14 cellular contexts compared by ENCODE assay signal in the genomic region with DNA sequence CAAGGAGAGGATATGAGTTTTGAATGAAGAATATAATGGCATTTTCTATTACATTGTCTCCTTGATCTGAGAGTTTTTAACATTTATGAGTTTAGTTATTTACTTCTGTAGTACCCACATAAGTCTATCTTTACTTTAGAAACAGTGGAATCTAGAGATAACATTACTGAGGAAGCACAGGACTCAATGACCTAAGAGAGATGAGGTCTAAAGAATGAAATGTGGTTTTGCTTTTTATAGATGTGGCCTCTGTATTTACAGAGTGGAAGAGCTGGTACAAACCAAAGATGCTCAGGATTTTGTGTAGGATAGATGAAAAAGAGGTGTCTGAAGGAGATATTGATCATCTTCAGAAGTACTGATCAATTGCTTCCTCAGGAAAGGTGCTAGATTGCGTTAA.
"Had no signal": no experiment of that assay in that cellular context is flagged by ENCODE, and none has a peak within 500 bp of the region (broad histone marks: within the 10 kb centered on the region; RNA-seq: fewer than 3 reads in every experiment).

No MANE protein-coding gene starts in this region.

- H3K27me3 ChIP-seq: esophagus muscularis mucosa, left lung, suprapubic skin, upper lobe of left lung had no signal

- DNase-seq: activated effector memory CD4-positive, alpha-beta T cell treated with anti-CD3 and anti-CD28 coated beads, Interleukin-2, amount 50 U/mL, for 16 hours; activated T-cell treated with anti-CD3 and anti-CD28 coated beads, Interleukin-2, amount 50 U/mL, for 1 hour; foreskin melanocyte; head of caudate nucleus; islet precursor cell; left lung; stimulated activated CD4-positive, alpha-beta T cell treated with anti-CD3 and anti-CD28 coated beads, Interleukin-4, amount 100 ng/mL, for 1 hour; stimulated activated CD8-positive, alpha-beta memory T cell treated with anti-CD3 and anti-CD28 coated beads, Interleukin-4, amount 100 ng/mL, for 48 hours; stimulated activated naive CD8-positive, alpha-beta T cell treated with anti-CD3 and anti-CD28 coated beads, Interleukin-15, Interleukin-2, amounts not matched to agents 100 U/mL and 50 U/mL, for 24 hours; T-helper 17 cell; upper lobe of left lung had no signal

- H3K4me1 ChIP-seq: esophagus muscularis mucosa, left lung, suprapubic skin, upper lobe of left lung had no signal

- H3K36me3 ChIP-seq: esophagus muscularis mucosa, left lung, suprapubic skin, upper lobe of left lung had no signal

- H3K9me3 ChIP-seq: esophagus muscularis mucosa, suprapubic skin, upper lobe of left lung had no signal

- H3K27ac ChIP-seq: esophagus muscularis mucosa, left lung, suprapubic skin, upper lobe of left lung had no signal

- ATAC-seq: activated naive CD4-positive, alpha-beta T cell treated with anti-CD3 and anti-CD28 coated beads, Interleukin-2, amount 50 U/mL, for 72 hours; left lung; stimulated activated naive CD8-positive, alpha-beta T cell treated with anti-CD3 and anti-CD28 coated beads, Interleukin-15, Interleukin-2, amounts not matched to agents 100 U/mL and 50 U/mL, for 24 hours; T-helper 17 cell had no signal

- H3K4me3 ChIP-seq: esophagus muscularis mucosa, left lung, suprapubic skin, upper lobe of left lung had no signal
